Comparison of ENCODE assay signal across 1 cellular context in the genomic region with DNA sequence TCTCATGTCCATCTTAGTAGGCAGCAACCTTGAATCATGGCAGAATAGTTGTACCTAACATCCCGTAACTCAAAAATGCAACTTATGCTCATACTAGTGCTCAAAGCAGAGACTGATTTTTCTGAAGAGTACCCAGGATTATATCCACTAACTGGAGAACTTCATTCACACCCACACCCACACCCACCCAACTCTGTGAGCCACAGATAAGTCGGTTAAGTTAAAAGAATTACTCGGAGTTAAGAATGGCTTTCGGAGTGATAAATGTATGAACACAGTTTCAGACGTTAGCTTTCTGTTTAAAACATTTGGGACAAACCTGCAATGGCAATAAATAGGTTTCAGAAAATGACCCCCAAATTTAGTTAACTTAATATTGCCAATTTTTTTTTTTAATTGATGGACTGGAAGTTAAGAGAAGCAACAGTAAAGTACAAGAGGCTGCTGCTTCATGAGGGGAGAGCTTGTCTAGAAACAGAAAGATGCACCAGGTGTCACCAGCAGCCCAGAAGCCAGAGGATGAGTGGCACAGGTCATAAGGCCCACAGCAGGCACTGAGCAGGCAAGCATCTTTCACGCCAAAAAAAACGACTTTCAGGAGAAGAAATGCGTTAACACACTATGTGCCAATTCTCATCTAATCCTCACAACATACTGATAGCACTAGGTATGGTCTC.
TF ChIP-seq lines count a peak whose summit lies in the region.

No MANE protein-coding gene starts in this region.

TF ChIP-seq in GM23338, 12 proteins besides CTCF, POLR2A, EP300 and RAD21 (continued from another document):
- TF ChIP-seq, protein P1, sequence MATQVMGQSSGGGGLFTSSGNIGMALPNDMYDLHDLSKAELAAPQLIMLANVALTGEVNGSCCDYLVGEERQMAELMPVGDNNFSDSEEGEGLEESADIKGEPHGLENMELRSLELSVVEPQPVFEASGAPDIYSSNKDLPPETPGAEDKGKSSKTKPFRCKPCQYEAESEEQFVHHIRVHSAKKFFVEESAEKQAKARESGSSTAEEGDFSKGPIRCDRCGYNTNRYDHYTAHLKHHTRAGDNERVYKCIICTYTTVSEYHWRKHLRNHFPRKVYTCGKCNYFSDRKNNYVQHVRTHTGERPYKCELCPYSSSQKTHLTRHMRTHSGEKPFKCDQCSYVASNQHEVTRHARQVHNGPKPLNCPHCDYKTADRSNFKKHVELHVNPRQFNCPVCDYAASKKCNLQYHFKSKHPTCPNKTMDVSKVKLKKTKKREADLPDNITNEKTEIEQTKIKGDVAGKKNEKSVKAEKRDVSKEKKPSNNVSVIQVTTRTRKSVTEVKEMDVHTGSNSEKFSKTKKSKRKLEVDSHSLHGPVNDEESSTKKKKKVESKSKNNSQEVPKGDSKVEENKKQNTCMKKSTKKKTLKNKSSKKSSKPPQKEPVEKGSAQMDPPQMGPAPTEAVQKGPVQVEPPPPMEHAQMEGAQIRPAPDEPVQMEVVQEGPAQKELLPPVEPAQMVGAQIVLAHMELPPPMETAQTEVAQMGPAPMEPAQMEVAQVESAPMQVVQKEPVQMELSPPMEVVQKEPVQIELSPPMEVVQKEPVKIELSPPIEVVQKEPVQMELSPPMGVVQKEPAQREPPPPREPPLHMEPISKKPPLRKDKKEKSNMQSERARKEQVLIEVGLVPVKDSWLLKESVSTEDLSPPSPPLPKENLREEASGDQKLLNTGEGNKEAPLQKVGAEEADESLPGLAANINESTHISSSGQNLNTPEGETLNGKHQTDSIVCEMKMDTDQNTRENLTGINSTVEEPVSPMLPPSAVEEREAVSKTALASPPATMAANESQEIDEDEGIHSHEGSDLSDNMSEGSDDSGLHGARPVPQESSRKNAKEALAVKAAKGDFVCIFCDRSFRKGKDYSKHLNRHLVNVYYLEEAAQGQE (IDR thresholded peaks at IDR 0.05; ENCODE audit: unreplicated experiment) = no peak
